ENCODE assay signal across 8 cellular contexts in genomic region chr4:151015458-151016344, GRCh38. TPM values are rescaled to one million over a fixed set of nuclear protein-coding genes. Genes with fewer than 3 reads are reported as not detected.
DNase-seq lines count a peak whose midpoint lies in the region; ATAC-seq, FAIRE-seq and TF ChIP-seq lines count a peak whose summit lies in the region.

No MANE protein-coding gene starts in this region.

- peak overlapping the region; percentile 91 for H3K9ac ChIP-seq in SU-DHL-6 (ENCODE audit: low read length)

- peaks cover 15% of the 10 kb centered on the region for H3K36me3 Mint-ChIP-seq in activated naive CD8-positive, alpha-beta T cell treated with anti-CD3 and anti-CD28 coated beads, Interleukin-2, amount 50 U/mL, for 24 hours (ENCODE audit: low read depth)

- peak; percentile 76 for ATAC-seq in HG02623 (IDR thresholded peaks at IDR 0.05; ENCODE audit: unreplicated experiment)
- peak; percentile 92 for ATAC-seq in activated naive CD8-positive, alpha-beta T cell treated with anti-CD3 and anti-CD28 coated beads, Interleukin-2, amount 50 U/mL, for 24 hours
- peak; percentile 96 to 97 for ATAC-seq in left cardiac atrium
- ATAC-seq in upper lobe of right lung: peak; percentile 93

- peak overlapping the region; percentile 84 for H3K4me3 ChIP-seq in SU-DHL-6 (ENCODE audit: insufficient read depth, low read length, poor library complexity, severe bottlenecking)
- H3K4me3 ChIP-seq in upper lobe of right lung: peak overlapping the region; percentile 100

- H3K9me3 ChIP-seq in SU-DHL-6 (ENCODE audit: insufficient read depth, low read length): no peaks in the 10 kb centered on the region
- H3K9me3 ChIP-seq in upper lobe of right lung: no peaks in the 10 kb centered on the region

- peak overlapping the region; percentile 98 for H2AFZ ChIP-seq in SU-DHL-6 (ENCODE audit: low read depth, low read length, severe bottlenecking)

- H3K79me2 ChIP-seq in SU-DHL-6 (ENCODE audit: insufficient read depth, low read length): peaks cover 42% of the 10 kb centered on the region

- no peaks in the 10 kb centered on the region for H4K20me1 ChIP-seq in SU-DHL-6 (ENCODE audit: low read depth, low read length)

- peak overlapping the region; percentile 87 for H3K27ac ChIP-seq in SU-DHL-6 (ENCODE audit: low read depth, low read length)
- peak overlapping the region; percentile 98 for H3K27ac ChIP-seq in upper lobe of right lung

- TF ChIP-seq CTCF in SU-DHL-6 (IDR thresholded peaks at IDR 0.05; ENCODE audit: insufficient read depth, low read length, poor library complexity, severe bottlenecking): no peak
- no peak for TF ChIP-seq CTCF in upper lobe of right lung (IDR thresholded peaks at IDR 0.05)

- peaks cover 5% of the 10 kb centered on the region for H3K27me3 Mint-ChIP-seq in activated naive CD8-positive, alpha-beta T cell treated with anti-CD3 and anti-CD28 coated beads, Interleukin-2, amount 50 U/mL, for 24 hours

- no peaks in the 10 kb centered on the region for H3F3A ChIP-seq in SU-DHL-6 (ENCODE audit: insufficient read depth)

- H3K27me3 ChIP-seq in SU-DHL-6 (ENCODE audit: low read length) (no peaks in the 10 kb centered on the region), upper lobe of right lung (no peaks in the 10 kb centered on the region)

- no peaks in the 10 kb centered on the region for H3K9me3 Mint-ChIP-seq in activated naive CD8-positive, alpha-beta T cell treated with anti-CD3 and anti-CD28 coated beads, Interleukin-2, amount 50 U/mL, for 24 hours

- peaks cover 31% of the 10 kb centered on the region for H3K4me1 Mint-ChIP-seq in activated naive CD8-positive, alpha-beta T cell treated with anti-CD3 and anti-CD28 coated beads, Interleukin-2, amount 50 U/mL, for 24 hours

- no peaks in the 10 kb centered on the region for H3K9me2 ChIP-seq in SU-DHL-6 (replicated peaks; ENCODE audit: insufficient read depth, low read length)

- peak overlapping the region; percentile 96 for H3K27ac Mint-ChIP-seq in activated naive CD8-positive, alpha-beta T cell treated with anti-CD3 and anti-CD28 coated beads, Interleukin-2, amount 50 U/mL, for 24 hours

- H3K4me1 ChIP-seq in upper lobe of right lung: peaks cover 13% of the 10 kb centered on the region

- FAIRE-seq in GM12891 (lab: Jason Lieb, UNC): peak; percentile 99

- intact Hi-C loops in left cardiac atrium (cut with DNase I) (loop anchor here in 1 of 2 donors (10.0 kb wide), 1 partner anchor 259 kb away; the partner anchor contains the start of gene PRSS48), posterior vena cava (cut with DNase I) (no loop called here), upper lobe of right lung (cut with DNase I) (no loop called here)

- peak; percentile 91 for TF ChIP-seq POLR2A in GM12891 (IDR thresholded peaks at IDR 0.05; ENCODE audit: low read depth, low read length)

- peak overlapping the region; percentile 98 for H3K4me2 ChIP-seq in SU-DHL-6 (ENCODE audit: low read depth, low read length, poor library complexity, severe bottlenecking)

- H3K4me3 Mint-ChIP-seq in activated naive CD8-positive, alpha-beta T cell treated with anti-CD3 and anti-CD28 coated beads, Interleukin-2, amount 50 U/mL, for 24 hours: peak overlapping the region; percentile 98

- H3K36me3 ChIP-seq in SU-DHL-6 (ENCODE audit: low read length) (no peaks in the 10 kb centered on the region), upper lobe of right lung (no peaks in the 10 kb centered on the region)

- DNase-seq in GM12891 (ENCODE audit: insufficient read length, low spot score) (peak; percentile 67), NCI-H1092 treated with DMSO at 0.1 percent for 48 hours (lab: John Stamatoyannopoulos, UW) (peak; percentile 89), left cardiac atrium (peak; percentile 77), posterior vena cava (ENCODE audit: low spot score) (peak; percentile 89), upper lobe of right lung (peak; percentile 91)
- DNase-seq in activated naive CD8-positive, alpha-beta T cell treated with anti-CD3 and anti-CD28 coated beads, Interleukin-2, amount 50 U/mL, for 24 hours: peak; percentile 84

TF ChIP-seq in GM12891, 5 proteins besides CTCF, POLR2A, EP300 and RAD21:
- TF ChIP-seq POLR2AphosphoS5 (IDR thresholded peaks at IDR 0.05; ENCODE audit: low read depth, low read length): peak; percentile 78
- TF ChIP-seq SPI1 (IDR thresholded peaks at IDR 0.05; ENCODE audit: low read depth, low read length): no peak
- peak; percentile 75 for TF ChIP-seq TAF1 (IDR thresholded peaks at IDR 0.05; ENCODE audit: low read depth, low read length)
- TF ChIP-seq POU2F2 (IDR thresholded peaks at IDR 0.05; ENCODE audit: low read depth, low read length): peak; percentile 72; the same call in 1 of the 2 replicates
- peak; percentile 5 for TF ChIP-seq PAX5 (IDR thresholded peaks at IDR 0.05; ENCODE audit: insufficient read depth, low read length, severe bottlenecking)

RNA-seq across cellular contexts. Expression of gene LRBA, which starts 0.6 kb away (rescaled TPM):
- 41.6 TPM for polyA plus RNA-seq in GM12891 (2012; ENCODE audit: low read depth, missing spikeins)
- 10 to 100 TPM; 20.0 to 25.7 TPM for total RNA-seq in left cardiac atrium
- total RNA-seq in posterior vena cava: 10 to 100 TPM; 21.0 to 23.0 TPM
- total RNA-seq in upper lobe of right lung: 39.9 TPM

Comparison
In these comparisons a context has a peak if more than half of its experiments do, and no peak if none do; other contexts are left out.
1. Peak in every context shown above with its lines: DNase-seq, ATAC-seq, H3K4me3 ChIP-seq and H3K27ac ChIP-seq.